ENCODE assay signal across 18 cellular contexts in genomic region chr14:101970830-101971400, GRCh38. TPM values are rescaled to one million over a fixed set of nuclear protein-coding genes. Genes with fewer than 3 reads are reported as not detected.
DNase-seq lines count a peak whose midpoint lies in the region; ATAC-seq and TF ChIP-seq lines count a peak whose summit lies in the region.
"Had no signal": no experiment of that assay in that cellular context is flagged by ENCODE, and none has a peak within 500 bp of the region (broad histone marks: within the 10 kb centered on the region; RNA-seq: fewer than 3 reads in every experiment).

No MANE protein-coding gene starts in this region.

- TF ChIP-seq POLR2A in esophagus muscularis mucosa (IDR thresholded peaks at IDR 0.05; ENCODE audit: low read depth) (no peak), sigmoid colon (IDR thresholded peaks at IDR 0.05) (no peak)

- no peaks in the 10 kb centered on the region for H3K9me3 ChIP-seq in PC-3 (ENCODE audit: low read length)
- H3K9me3 ChIP-seq in esophagus muscularis mucosa, result no peaks in the 10 kb centered on the region
- H3K9me3 ChIP-seq in sigmoid colon, result no peaks in the 10 kb centered on the region
- no peaks in the 10 kb centered on the region for H3K9me3 ChIP-seq in aorta (ENCODE audit: control insufficient read depth, low read length)
- H3K9me3 ChIP-seq: ovary, tibial nerve had no signal

- H3K4me1 Mint-ChIP-seq in CD14-positive monocyte, result peaks cover 46% of the 10 kb centered on the region
- peaks cover 42% of the 10 kb centered on the region for H3K4me1 Mint-ChIP-seq in activated CD4-positive, alpha-beta memory T cell treated with anti-CD3 and anti-CD28 coated beads for 36 hours (ENCODE audit: low read depth)

- H2AFZ ChIP-seq in PC-3 (ENCODE audit: low read length), result no peak overlapping the region
- H2AFZ ChIP-seq: GM23338 had no signal

- TF ChIP-seq CTCF in CD14-positive monocyte (IDR thresholded peaks at IDR 0.05), result no peak
- no peak for TF ChIP-seq CTCF in PC-3 (conservative IDR thresholded peaks at IDR 0.05; ENCODE audit: low read depth, low read length)
- TF ChIP-seq CTCF in esophagus muscularis mucosa (IDR thresholded peaks at IDR 0.05), result no peak
- TF ChIP-seq CTCF in sigmoid colon (IDR thresholded peaks at IDR 0.05), result no peak

- H3K27ac Mint-ChIP-seq in CD14-positive monocyte, result peak overlapping the region in 5 of 7 donors; percentile 57 to 94 (median 82)
- H3K27ac Mint-ChIP-seq in activated CD4-positive, alpha-beta memory T cell treated with anti-CD3 and anti-CD28 coated beads for 36 hours, result no peak overlapping the region
- H3K27ac Mint-ChIP-seq: GM23338; T-helper 1 cell treated with Interleukin-12 subunit alpha and Interleukin-12 subunit beta and Interleukin-4 antibody, amounts not matched to agents 30 μg/mL and 1 μg/mL, for 36 hours had no signal

- peak overlapping the region; percentile 99 for H3K27ac ChIP-seq in PC-3 (ENCODE audit: low read length)
- peak overlapping the region; percentile 23 to 79 (median 68) for H3K27ac ChIP-seq in esophagus muscularis mucosa (replicated peaks in 1 of 4)
- peak overlapping the region in 3 of 4 donors; percentile 72 to 82 (median 78) for H3K27ac ChIP-seq in sigmoid colon
- no peak overlapping the region for H3K27ac ChIP-seq in aorta (ENCODE audit: low read depth in 1 of 2, low read length in 2 of 2)
- H3K27ac ChIP-seq: ovary had no signal

- peaks cover 96% of the 10 kb centered on the region for H3K79me2 ChIP-seq in PC-3 (ENCODE audit: low read length)

- no peaks in the 10 kb centered on the region for H3K9me2 ChIP-seq in PC-3 (replicated peaks; ENCODE audit: low read length)

- peaks cover 13% of the 10 kb centered on the region; the same call in 1 of the 2 replicates for H4K20me1 ChIP-seq in PC-3 (ENCODE audit: low read length)

- no peak overlapping the region for H3K4me3 Mint-ChIP-seq in CD14-positive monocyte
- H3K4me3 Mint-ChIP-seq in activated CD4-positive, alpha-beta memory T cell treated with anti-CD3 and anti-CD28 coated beads for 36 hours, result no peak overlapping the region
- H3K4me3 Mint-ChIP-seq: GM23338; T-helper 1 cell treated with Interleukin-12 subunit alpha and Interleukin-12 subunit beta and Interleukin-4 antibody, amounts not matched to agents 30 μg/mL and 1 μg/mL, for 36 hours had no signal

- peaks cover 37% of the 10 kb centered on the region for H3K36me3 ChIP-seq in PC-3 (ENCODE audit: low read depth, low read length)
- peaks cover 0 to 18% (median 5%) of the 10 kb centered on the region in 4 donors for H3K36me3 ChIP-seq in esophagus muscularis mucosa
- H3K36me3 ChIP-seq in sigmoid colon, result peaks cover 0 to 12% (median under 1%) of the 10 kb centered on the region in 4 donors
- H3K36me3 ChIP-seq in aorta (ENCODE audit: control insufficient read depth in 1 of 2, insufficient read depth in 2 of 2, low read length in 1 of 2), result peaks cover 0 to 3% of the 10 kb centered on the region in 2 donors
- H3K36me3 ChIP-seq: ovary had no signal

- ATAC-seq in PC-3 (no peak), aorta (ENCODE audit: low FRiP score) (no peak)
- ATAC-seq: GM23338, Panc1 had no signal

- H3K27me3 ChIP-seq in PC-3 (ENCODE audit: low read length), result no peaks in the 10 kb centered on the region
- no peaks in the 10 kb centered on the region for H3K27me3 ChIP-seq in esophagus muscularis mucosa
- no peaks in the 10 kb centered on the region for H3K27me3 ChIP-seq in sigmoid colon
- H3K27me3 ChIP-seq in aorta (ENCODE audit: control insufficient read depth in 1 of 2, insufficient read depth in 2 of 2, low read length in 1 of 2), result no peaks in the 10 kb centered on the region
- H3K27me3 ChIP-seq: ovary, tibial nerve had no signal

- intact Hi-C loops in CD14-positive monocyte (cut with micrococcal nuclease), result no loop called here
- intact Hi-C loops in PC-3 (cut with micrococcal nuclease), result loop anchor here (5.0 kb wide), 1 partner anchor 346 kb away; the partner anchor contains the start of gene ZNF839
- intact Hi-C loops in esophagus muscularis mucosa (cut with DNase I), result no loop called here
- intact Hi-C loops in sigmoid colon (cut with DNase I), result no loop called here
- intact Hi-C loops in activated CD4-positive, alpha-beta memory T cell treated with anti-CD3 and anti-CD28 coated beads for 36 hours (cut with micrococcal nuclease), result no loop called here
- intact Hi-C loops in aorta (cut with DNase I), result no loop called here

- H3F3A ChIP-seq in PC-3 (ENCODE audit: low read length, unreplicated experiment), result peaks cover 8% of the 10 kb centered on the region

- CTCF ChIA-PET in PC-3 (lab: Charles Lee), result no interaction called here
- CTCF ChIA-PET in activated CD4-positive, alpha-beta memory T cell treated with anti-CD3 and anti-CD28 coated beads for 36 hours (lab: Charles Lee), result no interaction called here

- H3K4me1 ChIP-seq in PC-3 (ENCODE audit: insufficient read depth, low read length), result peaks cover 64% of the 10 kb centered on the region
- peaks cover 46 to 81% (median 79%) of the 10 kb centered on the region in 4 donors for H3K4me1 ChIP-seq in esophagus muscularis mucosa
- peaks cover 0 to 69% (median 51%) of the 10 kb centered on the region in 4 donors for H3K4me1 ChIP-seq in sigmoid colon
- peaks cover 0 to 3% of the 10 kb centered on the region in 2 donors for H3K4me1 ChIP-seq in aorta (ENCODE audit: control insufficient read depth in 1 of 2, insufficient read depth in 2 of 2, low read length in 2 of 2)

- H3K4me2 ChIP-seq in PC-3 (ENCODE audit: low read length), result peak overlapping the region; percentile 94
- H3K4me2 ChIP-seq: GM23338 had no signal

- no peak overlapping the region for H3K9ac ChIP-seq in PC-3 (ENCODE audit: low read length)

- BruUV-seq in PC-3 (replicated peaks; lab: Mats Ljungman, UMichigan), result no TSS peak

- POLR2A ChIA-PET in PC-3 (lab: Charles Lee; ENCODE audit: unreplicated experiment), result no interaction called here
- POLR2A ChIA-PET in activated CD4-positive, alpha-beta memory T cell treated with anti-CD3 and anti-CD28 coated beads for 36 hours (lab: Charles Lee), result no interaction called here

- TF ChIP-seq EP300 in esophagus muscularis mucosa (IDR thresholded peaks at IDR 0.05), result no peak
- no peak for TF ChIP-seq EP300 in sigmoid colon (IDR thresholded peaks at IDR 0.05)

- DNase-seq in CD14-positive monocyte (ENCODE audit: low spot score) (no peak), PC-3 (no peak), esophagus muscularis mucosa (ENCODE audit: extremely low spot score) (no peak), sigmoid colon (no peak), aorta (no peak), LoVo (ENCODE audit: low spot score) (no peak)
- DNase-seq in activated CD4-positive, alpha-beta memory T cell treated with anti-CD3 and anti-CD28 coated beads for 36 hours, result no peak
- DNase-seq in stimulated activated naive CD4-positive, alpha-beta T cell treated with Interleukin-2 at 50 U/mL for 16 hours (lab: John Stamatoyannopoulos, UW), result no peak
- DNase-seq: activated CD4-positive, alpha-beta T cell treated with anti-CD3 and anti-CD28 coated beads for 4 hours; activated T-cell treated with anti-CD3 and anti-CD28 coated beads, Interleukin-2, amount 50 U/mL, for 1 hour; foreskin fibroblast; NCI-H187 treated with DMSO at 0.1 percent for 48 hours; NCI-H526; ovary had no signal

- WGBS in esophagus muscularis mucosa, result 79% methylated on average over 11 of the region's 11 CpGs
- WGBS in sigmoid colon, 2 donors, result 86 to 88% methylated on average over 11 of the region's 11 CpGs
- 75 to 78% methylated on average over 10 to 11 of the region's 11 CpGs for WGBS in aorta, 2 donors

- H3K36me3 Mint-ChIP-seq in CD14-positive monocyte, result peaks cover 25 to 35% of the 10 kb centered on the region in 2 donors
- H3K36me3 Mint-ChIP-seq in activated CD4-positive, alpha-beta memory T cell treated with anti-CD3 and anti-CD28 coated beads for 36 hours, result peaks cover 12% of the 10 kb centered on the region

- no peaks in the 10 kb centered on the region for H3K9me3 Mint-ChIP-seq in CD14-positive monocyte
- no peaks in the 10 kb centered on the region for H3K9me3 Mint-ChIP-seq in activated CD4-positive, alpha-beta memory T cell treated with anti-CD3 and anti-CD28 coated beads for 36 hours
- H3K9me3 Mint-ChIP-seq: GM23338; T-helper 1 cell treated with Interleukin-12 subunit alpha and Interleukin-12 subunit beta and Interleukin-4 antibody, amounts not matched to agents 30 μg/mL and 1 μg/mL, for 36 hours had no signal

- H3K4me3 ChIP-seq in PC-3 (ENCODE audit: low read length) (peak overlapping the region; percentile 59; the same call in 1 of the 2 replicates), esophagus muscularis mucosa (no peak overlapping the region), sigmoid colon (no peak overlapping the region), aorta (ENCODE audit: low read length in 2 of 2) (no peak overlapping the region)
- H3K4me3 ChIP-seq: GM23338, ovary, tibial nerve had no signal

- H3K27me3 Mint-ChIP-seq in CD14-positive monocyte (ENCODE audit: low read depth in 3 of 3), result peaks cover 0 to 2% (median 0%) of the 10 kb centered on the region in 3 donors
- no peaks in the 10 kb centered on the region for H3K27me3 Mint-ChIP-seq in activated CD4-positive, alpha-beta memory T cell treated with anti-CD3 and anti-CD28 coated beads for 36 hours

RNA-seq across cellular contexts. Expression of gene DYNC1H1, which starts 6.5 kb away (rescaled TPM):
- 10 to 100 TPM; 14.7 to 23.6 TPM for polyA plus RNA-seq in CD14-positive monocyte
- 606 and 701 TPM in 2 replicates for total RNA-seq in PC-3 (2014; rRNA removed)
- total RNA-seq in esophagus muscularis mucosa, result 100 to 1,000 TPM; 608 to 897 (median 728) TPM
- 100 to 1,000 TPM; 320 to 592 (median 485) TPM for total RNA-seq in sigmoid colon
- polyA plus RNA-seq in sigmoid colon, result 100 to 1,000 TPM in 1 of 3 donors, 10 to 100 TPM in 2; 38.4 to 171 (median 48.6) TPM
- 100 to 1,000 TPM; 242 to 245 TPM for total RNA-seq in activated CD4-positive, alpha-beta memory T cell treated with anti-CD3 and anti-CD28 coated beads for 36 hours
- total RNA-seq in aorta, result 100 to 1,000 TPM; 451 to 481 TPM
- 100 to 1,000 TPM in 1 of 2 donors, 10 to 100 TPM in 1; 26.5 to 151 TPM for polyA plus RNA-seq in aorta

Comparison
In these comparisons a context has a peak if more than half of its experiments do, and no peak if none do; other contexts are left out.
1. H3K27ac ChIP-seq: peak in PC-3 (single experiment), esophagus muscularis mucosa (4 of 4) and sigmoid colon (3 of 4); none in aorta (0 of 2).